Comparison of ENCODE assay signal across 13 cellular contexts in the genomic region with DNA sequence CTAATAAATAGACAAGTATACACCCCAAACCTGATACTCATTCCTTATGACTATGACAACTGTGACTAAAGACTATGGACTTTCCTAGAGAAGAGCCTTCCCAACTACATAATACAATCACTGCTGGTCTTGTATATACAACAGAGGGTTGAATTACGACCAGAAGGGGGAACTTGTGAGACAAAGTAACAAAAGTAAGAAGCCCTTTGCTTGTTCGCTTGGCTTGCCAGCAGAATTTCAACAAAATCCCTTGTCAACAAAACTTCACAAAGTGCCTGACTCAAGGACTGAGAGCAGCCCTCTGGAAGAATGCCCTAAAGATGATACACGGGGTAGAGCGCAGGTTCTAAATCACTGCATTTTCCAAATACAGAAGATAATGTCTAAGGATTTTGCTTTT.
DNase-seq lines count a peak whose midpoint lies in the region; ATAC-seq, FAIRE-seq and TF ChIP-seq lines count a peak whose summit lies in the region.
"Had no signal": no experiment of that assay in that cellular context is flagged by ENCODE, and none has a peak within 500 bp of the region (broad histone marks: within the 10 kb centered on the region; RNA-seq: fewer than 3 reads in every experiment).

No MANE protein-coding gene starts in this region.

- no peak overlapping the region for H3K4me2 ChIP-seq in HepG2 (ENCODE audit: low read depth, low read length)

- TF ChIP-seq RAD21 in HepG2 (CRISPR knock-in tag; IDR thresholded peaks at IDR 0.05): no peak

- no peak overlapping the region for H2AFZ ChIP-seq in HepG2 (ENCODE audit: low read length)

- BruUV-seq in HepG2 (replicated peaks; lab: Mats Ljungman, UMichigan): no TSS peak

- no peaks in the 10 kb centered on the region for H3K4me1 ChIP-seq in HepG2 (ENCODE audit: insufficient read depth, low read length)
- H3K4me1 ChIP-seq in right lobe of liver: no peaks in the 10 kb centered on the region
- no peaks in the 10 kb centered on the region for H3K4me1 ChIP-seq in foreskin keratinocyte

- H3K27me3 ChIP-seq in HepG2 (ENCODE audit: control insufficient read depth in 1 of 2, insufficient read depth in 2 of 2, low read length in 2 of 2) (no peaks in the 10 kb centered on the region), right lobe of liver (no peaks in the 10 kb centered on the region), foreskin keratinocyte (no peaks in the 10 kb centered on the region)

- FAIRE-seq in HepG2 (lab: Jason Lieb, UNC): peak; percentile 8
- FAIRE-seq: keratinocyte had no signal

- no peak overlapping the region for H3K4me3 ChIP-seq in HepG2 (replicated peaks in 1 of 3; ENCODE audit: insufficient read depth in 1 of 3, low read depth in 2 of 3, low read length in 3 of 3)
- H3K4me3 ChIP-seq in right lobe of liver: no peak overlapping the region
- H3K4me3 ChIP-seq: skin epidermis had no signal

- in situ Hi-C loops in HepG2 (cut with HindIII; ENCODE audit: extremely low pct_ligation_motif_present, low pct_unique_long_range_greater_than_20kb): no loop called here
- in situ Hi-C loops in GM13976 (cut with MboI; ENCODE audit: low sequenced_read_pairs, unreplicated experiment): no loop called here

- H3K9ac ChIP-seq in HepG2 (ENCODE audit: insufficient read depth, low read depth, low read length): no peak overlapping the region

- H3K9me3 ChIP-seq in HepG2 (ENCODE audit: low read length) (no peaks in the 10 kb centered on the region), right lobe of liver (no peaks in the 10 kb centered on the region)

- H4K20me1 ChIP-seq in HepG2 (ENCODE audit: insufficient read depth, low read length): no peaks in the 10 kb centered on the region

- CTCF ChIA-PET in HepG2 (lab: Yijun Ruan, JAX; ENCODE audit: low intra/inter-chr PET ratio, low total read pairs): no interaction called here

- peak; percentile 23; the same call in 1 of the 2 replicates for TF ChIP-seq CTCF in HepG2 (CRISPR knock-in tag; IDR thresholded peaks at IDR 0.05)
- no peak for TF ChIP-seq CTCF in right lobe of liver (IDR thresholded peaks at IDR 0.05)
- TF ChIP-seq CTCF in foreskin keratinocyte (conservative IDR thresholded peaks at IDR 0.05): peak; percentile 43
- TF ChIP-seq CTCF in GM13976 (IDR thresholded peaks at IDR 0.05; ENCODE audit: borderline replicate concordance, control extremely low read depth, extremely low read depth, insufficient read depth, missing control alignments): no peak

- TF ChIP-seq POLR2A in HepG2 (IDR thresholded peaks at IDR 0.05; ENCODE audit: insufficient read depth in 1 of 2, low read depth in 2 of 2, low read length in 2 of 2): no peak
- TF ChIP-seq POLR2A in right lobe of liver (IDR thresholded peaks at IDR 0.05): no peak

- peak; percentile 24 for DNase-seq in HepG2 (ENCODE audit: low spot score)
- DNase-seq in right lobe of liver: no peak
- DNase-seq in RPMI8226: peak; percentile 11
- peak in 1 of 2 donors; percentile 48 for DNase-seq in foreskin keratinocyte
- no peak for DNase-seq in activated gamma-delta T cell treated with Interleukin-2 at 50 U/mL for 16 hours
- no peak for DNase-seq in GM13976 (ENCODE audit: low spot score)
- DNase-seq in NCI-H1694 treated with DMSO at 0.1 percent for 48 hours (lab: John Stamatoyannopoulos, UW): no peak
- no peak for DNase-seq in activated T-cell treated with anti-CD3 and anti-CD28 coated beads, Interleukin-2, amount 50 U/mL, for 48 hours
- DNase-seq: activated CD4-positive, alpha-beta T cell treated with anti-CD3 and anti-CD28 coated beads, Interleukin-2, amount 10 ng/mL, durations not matched to agents 7 days and 5 days; CD8-positive, alpha-beta memory T cell; NCI-H774 had no signal

- POLR2A ChIA-PET in HepG2 (lab: Yijun Ruan, JAX): no interaction called here

- no peaks in the 10 kb centered on the region for H3K79me2 ChIP-seq in HepG2 (ENCODE audit: insufficient read depth, low read length)

- H3K36me3 ChIP-seq in HepG2 (replicated peaks in 1 of 2; ENCODE audit: control insufficient read depth in 1 of 2, insufficient read depth in 2 of 2, low read length in 2 of 2): no peaks in the 10 kb centered on the region
- no peaks in the 10 kb centered on the region for H3K36me3 ChIP-seq in right lobe of liver

- intact Hi-C loops in HepG2 (cut with micrococcal nuclease; ENCODE audit: unreplicated experiment): loop anchor here (5.0 kb wide), 1 partner anchor 40 kb away; no protein-coding TSS in a partner anchor
- intact Hi-C loops in right lobe of liver (cut with DNase I): no loop called here

- no peak overlapping the region for H3K27ac ChIP-seq in HepG2 (ENCODE audit: extremely low read length, insufficient read depth, low read length)
- no peak overlapping the region for H3K27ac ChIP-seq in right lobe of liver
- H3K27ac ChIP-seq in foreskin keratinocyte: no peak overlapping the region
- H3K27ac ChIP-seq: skin epidermis had no signal

- WGBS in HepG2 (ENCODE audit: low lambda C conversion rate): 52% methylated on average over 4 of the region's 4 CpGs
- 69% methylated on average over 4 of the region's 4 CpGs for WGBS in right lobe of liver (ENCODE audit: insufficient coverage, low coverage, low lambda C conversion rate, missing lambda C conversion rate)

- TF ChIP-seq EP300 in HepG2 (IDR thresholded peaks at IDR 0.05; ENCODE audit: low read depth in 2 of 2, low read length in 2 of 2) (no peak), HepG2 (CRISPR knock-in tag; IDR thresholded peaks at IDR 0.05; ENCODE audit: borderline replicate concordance) (no peak)

- ATAC-seq in HepG2 (peak; percentile 57), right lobe of liver (no peak), foreskin keratinocyte (peak; percentile 49)

TF ChIP-seq in HepG2, 621 proteins besides CTCF, POLR2A, EP300 and RAD21 (continues in another document):
- TF ChIP-seq SMARCC2 (IDR thresholded peaks at IDR 0.05): no peak
- TF ChIP-seq, protein P1, sequence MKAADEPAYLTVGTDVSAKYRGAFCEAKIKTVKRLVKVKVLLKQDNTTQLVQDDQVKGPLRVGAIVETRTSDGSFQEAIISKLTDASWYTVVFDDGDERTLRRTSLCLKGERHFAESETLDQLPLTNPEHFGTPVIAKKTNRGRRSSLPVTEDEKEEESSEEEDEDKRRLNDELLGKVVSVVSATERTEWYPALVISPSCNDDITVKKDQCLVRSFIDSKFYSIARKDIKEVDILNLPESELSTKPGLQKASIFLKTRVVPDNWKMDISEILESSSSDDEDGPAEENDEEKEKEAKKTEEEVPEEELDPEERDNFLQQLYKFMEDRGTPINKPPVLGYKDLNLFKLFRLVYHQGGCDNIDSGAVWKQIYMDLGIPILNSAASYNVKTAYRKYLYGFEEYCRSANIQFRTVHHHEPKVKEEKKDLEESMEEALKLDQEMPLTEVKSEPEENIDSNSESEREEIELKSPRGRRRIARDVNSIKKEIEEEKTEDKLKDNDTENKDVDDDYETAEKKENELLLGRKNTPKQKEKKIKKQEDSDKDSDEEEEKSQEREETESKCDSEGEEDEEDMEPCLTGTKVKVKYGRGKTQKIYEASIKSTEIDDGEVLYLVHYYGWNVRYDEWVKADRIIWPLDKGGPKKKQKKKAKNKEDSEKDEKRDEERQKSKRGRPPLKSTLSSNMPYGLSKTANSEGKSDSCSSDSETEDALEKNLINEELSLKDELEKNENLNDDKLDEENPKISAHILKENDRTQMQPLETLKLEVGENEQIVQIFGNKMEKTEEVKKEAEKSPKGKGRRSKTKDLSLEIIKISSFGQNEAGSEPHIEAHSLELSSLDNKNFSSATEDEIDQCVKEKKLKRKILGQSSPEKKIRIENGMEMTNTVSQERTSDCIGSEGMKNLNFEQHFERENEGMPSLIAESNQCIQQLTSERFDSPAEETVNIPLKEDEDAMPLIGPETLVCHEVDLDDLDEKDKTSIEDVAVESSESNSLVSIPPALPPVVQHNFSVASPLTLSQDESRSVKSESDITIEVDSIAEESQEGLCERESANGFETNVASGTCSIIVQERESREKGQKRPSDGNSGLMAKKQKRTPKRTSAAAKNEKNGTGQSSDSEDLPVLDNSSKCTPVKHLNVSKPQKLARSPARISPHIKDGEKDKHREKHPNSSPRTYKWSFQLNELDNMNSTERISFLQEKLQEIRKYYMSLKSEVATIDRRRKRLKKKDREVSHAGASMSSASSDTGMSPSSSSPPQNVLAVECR (CRISPR knock-in tag; IDR thresholded peaks at IDR 0.05; ENCODE audit: borderline replicate concordance): no peak

Comparison
In these comparisons a context has a peak if more than half of its experiments do, and no peak if none do; other contexts are left out.
1. ATAC-seq: peak in HepG2 (single experiment) and foreskin keratinocyte (single experiment); none in right lobe of liver (0 of 4).
2. DNase-seq: peak in HepG2 (single experiment) and RPMI8226 (single experiment); none in right lobe of liver (0 of 3), activated gamma-delta T cell treated with Interleukin-2 at 50 U/mL for 16 hours (single experiment), GM13976 (single experiment), NCI-H1694 treated with DMSO at 0.1 percent for 48 hours (single experiment) and activated T-cell treated with anti-CD3 and anti-CD28 coated beads, Interleukin-2, amount 50 U/mL, for 48 hours (0 of 2).
3. CTCF ChIP-seq: peak in HepG2 (single experiment) and foreskin keratinocyte (single experiment); none in right lobe of liver (0 of 4) and GM13976 (single experiment).